23 cellular contexts compared by ENCODE assay signal in the genomic region with DNA sequence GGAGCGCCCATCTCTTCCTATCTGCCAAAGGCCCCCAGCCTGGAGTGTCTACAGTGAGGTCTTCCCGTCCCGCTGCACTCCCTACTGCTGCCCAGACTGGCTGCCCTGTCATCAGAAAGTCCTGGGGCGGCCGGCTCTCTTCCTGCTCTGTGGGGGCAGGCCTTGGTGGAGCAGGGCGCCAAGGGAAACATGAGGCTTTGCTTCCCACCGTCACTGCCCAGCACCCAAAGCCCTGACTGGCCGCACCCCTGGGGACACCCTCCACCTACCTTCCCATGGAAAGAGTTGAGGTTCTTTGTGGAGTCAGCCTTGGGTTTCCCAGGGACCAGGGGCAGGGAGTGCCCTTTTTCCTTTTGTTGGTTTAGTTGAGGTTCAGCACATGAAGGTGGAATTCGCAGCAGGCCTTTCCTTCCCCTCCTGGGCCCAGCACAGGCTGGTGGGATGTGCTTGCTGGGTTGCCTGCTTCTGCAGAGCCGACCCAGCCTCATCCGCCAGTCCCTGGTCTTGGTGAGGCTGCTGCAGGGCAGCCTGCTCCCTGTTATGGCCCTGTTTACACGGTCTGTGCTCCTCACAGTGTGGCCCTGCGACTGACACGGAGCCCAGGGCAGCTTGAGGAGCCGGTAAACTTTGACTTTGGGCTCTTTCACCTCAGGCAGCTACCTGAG.
"Had no signal": no experiment of that assay in that cellular context is flagged by ENCODE, and none has a peak within 500 bp of the region (broad histone marks: within the 10 kb centered on the region; RNA-seq: fewer than 3 reads in every experiment).

No MANE protein-coding gene starts in this region.

- H3K9me3 ChIP-seq: breast epithelium, esophagus squamous epithelium, gastroesophageal sphincter, mucosa of descending colon, suprapubic skin, transverse colon had no signal

- H3K27me3 ChIP-seq: breast epithelium, esophagus squamous epithelium, gastroesophageal sphincter, suprapubic skin, transverse colon had no signal

- ATAC-seq: gastroesophageal sphincter; left ventricle myocardium superior; mucosa of descending colon; stimulated activated naive CD8-positive, alpha-beta T cell treated with anti-CD3 and anti-CD28 coated beads, Interleukin-15, amount 100 ng/mL, for 72 hours; WTC11 had no signal

- H3K27me3 Mint-ChIP-seq: memory B cell; stimulated activated naive CD8-positive, alpha-beta T cell treated with anti-CD3 and anti-CD28 coated beads, Interleukin-15, amount 100 ng/mL, for 72 hours had no signal

- H3K4me3 ChIP-seq: breast epithelium, coronary artery, esophagus squamous epithelium, gastroesophageal sphincter, mucosa of descending colon, suprapubic skin, transverse colon had no signal

- H3K27ac ChIP-seq: breast epithelium, coronary artery, gastroesophageal sphincter, suprapubic skin, transverse colon had no signal

- H3K27ac Mint-ChIP-seq: activated naive CD8-positive, alpha-beta T cell treated with anti-CD3 and anti-CD28 coated beads, Interleukin-2, amount 10 ng/mL, durations not matched to agents 7 days and 5 days; memory B cell; nephron progenitor cell; WTC11 had no signal

- FAIRE-seq: islet of Langerhans, urothelium cell line had no signal

- H3K4me1 Mint-ChIP-seq: memory B cell had no signal

- H3K9me3 Mint-ChIP-seq: activated naive CD8-positive, alpha-beta T cell treated with anti-CD3 and anti-CD28 coated beads, Interleukin-2, amount 10 ng/mL, durations not matched to agents 7 days and 5 days; endodermal cell; memory B cell; nephron progenitor cell; stimulated activated naive CD8-positive, alpha-beta T cell treated with anti-CD3 and anti-CD28 coated beads, Interleukin-15, amount 100 ng/mL, for 72 hours; WTC11 had no signal

- H3K4me3 Mint-ChIP-seq: activated naive CD8-positive, alpha-beta T cell treated with anti-CD3 and anti-CD28 coated beads, Interleukin-2, amount 10 ng/mL, durations not matched to agents 7 days and 5 days; endodermal cell; memory B cell; stimulated activated naive CD8-positive, alpha-beta T cell treated with anti-CD3 and anti-CD28 coated beads, Interleukin-15, amount 100 ng/mL, for 72 hours; WTC11 had no signal

- H3K36me3 ChIP-seq: breast epithelium, esophagus squamous epithelium, gastroesophageal sphincter, suprapubic skin, transverse colon had no signal

- DNase-seq: activated naive CD8-positive, alpha-beta T cell treated with anti-CD3 and anti-CD28 coated beads, Interleukin-2, amount 10 ng/mL, durations not matched to agents 7 days and 5 days; activated T-cell treated with anti-CD3 and anti-CD28 coated beads, Interleukin-2, amount 50 U/mL, for 1 hour; amniotic stem cell; endodermal cell; esophagus squamous epithelium; hypothalamus; left ventricle myocardium superior; mucosa of descending colon; nephron progenitor cell; occipital lobe; stimulated activated CD4-positive, alpha-beta T cell treated with anti-CD3 and anti-CD28 coated beads, Interleukin-12 subunit alpha, Interleukin-12 subunit beta, amount 100 ng/mL, for 4 hours; stimulated activated CD4-positive, alpha-beta T cell treated with anti-CD3 and anti-CD28 coated beads, Interleukin-4, amount 100 ng/mL, for 4 hours; stimulated activated naive CD8-positive, alpha-beta T cell treated with anti-CD3 and anti-CD28 coated beads, Interleukin-15, amount 100 ng/mL, for 72 hours; T-helper 9 cell; transverse colon had no signal

- H3K36me3 Mint-ChIP-seq: activated naive CD8-positive, alpha-beta T cell treated with anti-CD3 and anti-CD28 coated beads, Interleukin-2, amount 10 ng/mL, durations not matched to agents 7 days and 5 days; WTC11 had no signal
